Comparison of ENCODE assay signal across 1 cellular context in the genomic region with DNA sequence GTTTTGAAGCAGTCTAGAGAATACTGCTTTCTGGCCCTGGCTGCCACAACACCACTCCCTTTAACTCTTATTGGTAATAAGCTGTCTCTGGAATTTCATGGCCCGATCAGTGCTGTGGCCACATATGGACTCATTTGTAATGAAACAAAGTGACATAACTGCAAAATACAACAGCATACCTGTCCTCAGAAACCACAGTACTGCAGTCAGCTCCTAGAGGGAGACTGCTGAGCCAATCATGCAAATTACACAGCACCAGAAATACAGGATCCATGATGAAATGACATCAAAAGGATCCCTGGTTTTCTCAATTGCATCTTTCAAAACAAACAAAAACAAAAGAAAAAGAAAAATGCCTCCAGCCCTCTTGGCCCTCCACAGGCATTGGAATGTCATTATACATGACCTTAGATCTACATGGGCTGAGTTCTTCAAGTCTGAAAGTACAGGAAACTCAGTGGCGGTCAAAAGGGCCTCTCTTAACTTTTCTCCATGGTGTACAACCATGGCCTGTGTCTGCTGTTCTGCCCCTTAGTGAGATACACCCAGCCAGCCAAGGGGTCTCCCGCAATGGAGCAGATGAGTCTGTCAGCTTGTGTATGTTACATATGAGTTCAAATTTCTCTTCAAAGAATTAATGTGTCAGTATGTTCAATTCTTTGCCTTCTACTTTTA.
TF ChIP-seq lines count a peak whose summit lies in the region.

No MANE protein-coding gene starts in this region.

TF ChIP-seq in GM12878, 131 proteins besides CTCF, POLR2A, EP300 and RAD21 (continued from another document):
- TF ChIP-seq, protein P1, sequence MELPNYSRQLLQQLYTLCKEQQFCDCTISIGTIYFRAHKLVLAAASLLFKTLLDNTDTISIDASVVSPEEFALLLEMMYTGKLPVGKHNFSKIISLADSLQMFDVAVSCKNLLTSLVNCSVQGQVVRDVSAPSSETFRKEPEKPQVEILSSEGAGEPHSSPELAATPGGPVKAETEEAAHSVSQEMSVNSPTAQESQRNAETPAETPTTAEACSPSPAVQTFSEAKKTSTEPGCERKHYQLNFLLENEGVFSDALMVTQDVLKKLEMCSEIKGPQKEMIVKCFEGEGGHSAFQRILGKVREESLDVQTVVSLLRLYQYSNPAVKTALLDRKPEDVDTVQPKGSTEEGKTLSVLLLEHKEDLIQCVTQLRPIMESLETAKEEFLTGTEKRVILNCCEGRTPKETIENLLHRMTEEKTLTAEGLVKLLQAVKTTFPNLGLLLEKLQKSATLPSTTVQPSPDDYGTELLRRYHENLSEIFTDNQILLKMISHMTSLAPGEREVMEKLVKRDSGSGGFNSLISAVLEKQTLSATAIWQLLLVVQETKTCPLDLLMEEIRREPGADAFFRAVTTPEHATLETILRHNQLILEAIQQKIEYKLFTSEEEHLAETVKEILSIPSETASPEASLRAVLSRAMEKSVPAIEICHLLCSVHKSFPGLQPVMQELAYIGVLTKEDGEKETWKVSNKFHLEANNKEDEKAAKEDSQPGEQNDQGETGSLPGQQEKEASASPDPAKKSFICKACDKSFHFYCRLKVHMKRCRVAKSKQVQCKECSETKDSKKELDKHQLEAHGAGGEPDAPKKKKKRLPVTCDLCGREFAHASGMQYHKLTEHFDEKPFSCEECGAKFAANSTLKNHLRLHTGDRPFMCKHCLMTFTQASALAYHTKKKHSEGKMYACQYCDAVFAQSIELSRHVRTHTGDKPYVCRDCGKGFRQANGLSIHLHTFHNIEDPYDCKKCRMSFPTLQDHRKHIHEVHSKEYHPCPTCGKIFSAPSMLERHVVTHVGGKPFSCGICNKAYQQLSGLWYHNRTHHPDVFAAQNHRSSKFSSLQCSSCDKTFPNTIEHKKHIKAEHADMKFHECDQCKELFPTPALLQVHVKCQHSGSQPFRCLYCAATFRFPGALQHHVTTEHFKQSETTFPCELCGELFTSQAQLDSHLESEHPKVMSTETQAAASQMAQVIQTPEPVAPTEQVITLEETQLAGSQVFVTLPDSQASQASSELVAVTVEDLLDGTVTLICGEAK (IDR thresholded peaks at IDR 0.05; ENCODE audit: borderline replicate concordance) = no peak
- TF ChIP-seq RUNX3 (IDR thresholded peaks at IDR 0.05; ENCODE audit: low read length) = peak; percentile 57
- TF ChIP-seq POU2F2 (IDR thresholded peaks at IDR 0.05; ENCODE audit: borderline replicate concordance, low read depth, low read length) = 0 out of 3 replicates have a peak, but pooled peaks have one; percentile 2
